Comparison of ENCODE assay signal across 22 cellular contexts in genomic region chr19:5837768-5838364, GRCh38. TPM values are rescaled to one million over a fixed set of nuclear protein-coding genes. Genes with fewer than 3 reads are reported as not detected.
DNase-seq lines count a peak whose midpoint lies in the region; ATAC-seq, FAIRE-seq and TF ChIP-seq lines count a peak whose summit lies in the region.
"Had no signal": no experiment of that assay in that cellular context is flagged by ENCODE, and none has a peak within 500 bp of the region (broad histone marks: within the 10 kb centered on the region; RNA-seq: fewer than 3 reads in every experiment).

No MANE protein-coding gene starts in this region.

- peak overlapping the region; percentile 8 for H3K9ac ChIP-seq in rectal smooth muscle tissue (ENCODE audit: low read length)

- no peak for TF ChIP-seq CTCF in upper lobe of right lung (IDR thresholded peaks at IDR 0.05)

- FAIRE-seq in RCC 7860 (lab: Jason Lieb, UNC) = peak; percentile 30
- FAIRE-seq: H1 had no signal

- peak; percentile 57 for ATAC-seq in left lobe of liver
- no peak for ATAC-seq in GM21447 (IDR thresholded peaks at IDR 0.05; ENCODE audit: unreplicated experiment)
- ATAC-seq in upper lobe of right lung = no peak
- ATAC-seq: Right ventricle myocardium inferior had no signal

- H3K4me1 ChIP-seq in rectal smooth muscle tissue (ENCODE audit: control insufficient read depth, insufficient read depth, low read length) (no peaks in the 10 kb centered on the region), upper lobe of right lung (no peaks in the 10 kb centered on the region)
- H3K4me1 ChIP-seq: ascending aorta, stomach, upper lobe of left lung had no signal

- H3K9me3 ChIP-seq in upper lobe of right lung = no peaks in the 10 kb centered on the region
- H3K9me3 ChIP-seq: ascending aorta, esophagus muscularis mucosa, neutrophil, stomach, upper lobe of left lung had no signal

- H3K27ac ChIP-seq in rectal smooth muscle tissue (ENCODE audit: low read depth, low read length) = no peak overlapping the region
- no peak overlapping the region for H3K27ac ChIP-seq in upper lobe of right lung
- H3K27ac ChIP-seq: ascending aorta, esophagus muscularis mucosa, neutrophil, stomach, upper lobe of left lung had no signal

- H3K4me3 ChIP-seq in rectal smooth muscle tissue (ENCODE audit: low read length) (peak overlapping the region; percentile 42), upper lobe of right lung (no peak overlapping the region)
- H3K4me3 ChIP-seq: ascending aorta, esophagus muscularis mucosa, stomach, upper lobe of left lung had no signal

- intact Hi-C loops in upper lobe of right lung (cut with DNase I) = no loop called here

- DNase-seq in RCC 7860 (ENCODE audit: low spot score) (no peak), left lobe of liver (ENCODE audit: low spot score) (no peak), upper lobe of right lung (no peak)
- DNase-seq: activated CD4-positive, alpha-beta T cell treated with anti-CD3 and anti-CD28 coated beads for 1 hour; activated naive CD4-positive, alpha-beta T cell treated with anti-CD3 and anti-CD28 coated beads, Interleukin-2, amount 50 U/mL, for 16 hours; COR-L47; KG1; kidney glomerular epithelial cell; NCI-H2171 treated with DMSO at 0.1 percent for 48 hours; NCI-H526 treated with DMSO at 0.1 percent for 48 hours; retina; stimulated activated CD4-positive, alpha-beta T cell treated with anti-CD3 and anti-CD28 coated beads, Interleukin-4, amount 100 ng/mL, for 4 hours; stomach; upper lobe of left lung had no signal

- H3K36me3 ChIP-seq in rectal smooth muscle tissue (ENCODE audit: control insufficient read depth, insufficient read depth, low read length) (no peaks in the 10 kb centered on the region), upper lobe of right lung (no peaks in the 10 kb centered on the region)
- H3K36me3 ChIP-seq: ascending aorta, esophagus muscularis mucosa, neutrophil, stomach, upper lobe of left lung had no signal

- H3K27me3 ChIP-seq in rectal smooth muscle tissue (ENCODE audit: control insufficient read depth, insufficient read depth, low read length) (no peaks in the 10 kb centered on the region), upper lobe of right lung (peaks cover 7% of the 10 kb centered on the region)
- H3K27me3 ChIP-seq: ascending aorta, esophagus muscularis mucosa, stomach, upper lobe of left lung had no signal

RNA-seq across cellular contexts. Expression of gene FUT6, which starts 1.6 kb away (rescaled TPM):
- total RNA-seq in left lobe of liver = 3.0 TPM
- total RNA-seq in upper lobe of right lung = 2.7 TPM
- total RNA-seq: ascending aorta, Daoy, H1, Right ventricle myocardium inferior had no signal

RNA-seq across cellular contexts. Expression of gene FUT3, which starts 13.4 kb away (rescaled TPM):
- 0.93 TPM for total RNA-seq in left lobe of liver
- total RNA-seq in upper lobe of right lung = 17.3 TPM
- total RNA-seq: ascending aorta, Daoy, Right ventricle myocardium inferior had no signal

RNA-seq across cellular contexts. Expression of gene FUT5, which starts 32.5 kb away (rescaled TPM):
- total RNA-seq in left lobe of liver = 0.40 TPM
- not detected for total RNA-seq in upper lobe of right lung
- total RNA-seq: ascending aorta, Daoy, esophagus muscularis mucosa, H1, Right ventricle myocardium inferior, upper lobe of left lung had no signal

RNA-seq across cellular contexts. Expression of gene NRTN, which starts 33.0 kb away (rescaled TPM):
- total RNA-seq in left lobe of liver = 16.7 TPM
- 2.1 TPM for total RNA-seq in upper lobe of right lung

RNA-seq across cellular contexts. Expression of gene DUS3L, which starts 46.9 kb away (rescaled TPM):
- total RNA-seq in left lobe of liver (18.8 TPM), upper lobe of right lung (26.8 TPM)
